Comparison of ENCODE assay signal across 13 cellular contexts in the genomic region with DNA sequence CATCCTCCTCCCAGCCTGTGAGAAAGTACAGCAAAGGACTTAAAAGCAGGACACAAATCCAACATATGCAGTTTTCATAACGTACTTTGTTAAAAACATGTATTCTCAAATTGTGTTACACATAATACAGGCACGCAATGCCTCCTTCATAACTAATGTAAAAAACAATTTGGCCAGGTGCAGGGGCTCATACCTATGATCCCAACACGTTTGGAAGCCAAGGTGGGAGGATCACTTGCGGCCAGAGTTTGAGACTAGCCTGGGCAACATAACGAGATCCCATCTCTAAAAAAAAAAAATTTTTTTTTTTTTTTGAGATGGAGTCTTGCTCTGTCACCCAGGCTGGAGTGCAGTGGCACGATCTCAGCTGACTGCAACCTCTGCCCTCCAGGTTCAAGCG. TPM values are rescaled to one million over a fixed set of nuclear protein-coding genes. Genes with fewer than 3 reads are reported as not detected.
DNase-seq lines count a peak whose midpoint lies in the region; ATAC-seq and TF ChIP-seq lines count a peak whose summit lies in the region.
"Had no signal": no experiment of that assay in that cellular context is flagged by ENCODE, and none has a peak within 500 bp of the region (broad histone marks: within the 10 kb centered on the region; RNA-seq: fewer than 3 reads in every experiment).

No MANE protein-coding gene starts in this region.

- peak overlapping the region; percentile 94 for H3K4ac ChIP-seq in trophoblast cell (ENCODE audit: low read depth, low read length)

- no peak for TF ChIP-seq EP300 in SK-N-SH (IDR thresholded peaks at IDR 0.05; ENCODE audit: borderline replicate concordance in 1 of 2, low read depth in 1 of 2, low read length in 1 of 2)

- peaks cover 44% of the 10 kb centered on the region for H3K79me1 ChIP-seq in trophoblast cell (ENCODE audit: low read length)

- WGBS in SK-N-SH (ENCODE audit: low lambda C conversion rate) = 95% methylated on average over 7 of the region's 7 CpGs
- WGBS in trophoblast cell (ENCODE audit: extremely low coverage, insufficient coverage, insufficient read length) = no CpG with 5 or more reads among the region's 7 CpGs

- H3K27ac ChIP-seq in SK-N-SH (ENCODE audit: low read depth in 2 of 2, low read length in 1 of 2) (peak overlapping the region; percentile 79 to 97; a peak in 3 of 4 replicates), coronary artery (peak overlapping the region; percentile 84 to 86), trophoblast cell (ENCODE audit: low read depth, low read length) (peak overlapping the region; percentile 98)
- H3K27ac ChIP-seq: 22Rv1 had no signal

- DNase-seq in SK-N-SH (no peak), coronary artery (ENCODE audit: low spot score) (no peak), trophoblast cell (peak; percentile 61 to 78), NCI-H748 (lab: John Stamatoyannopoulos, UW; ENCODE audit: unreplicated experiment) (no peak), DMS 273 treated with DMSO at 0.1 percent for 48 hours (lab: John Stamatoyannopoulos, UW) (no peak)
- DNase-seq: CD8-positive, alpha-beta T cell; COR-L47; GF-D8 had no signal

- TF ChIP-seq CTCF in SK-N-SH (IDR thresholded peaks at IDR 0.05) = no peak
- TF ChIP-seq CTCF in coronary artery (IDR thresholded peaks at IDR 0.05) = no peak

- H3K14ac ChIP-seq in trophoblast cell (ENCODE audit: low read length) = peak overlapping the region; percentile 38

- H2AFZ ChIP-seq in SK-N-SH (ENCODE audit: low read depth) = no peak overlapping the region
- no peak overlapping the region for H2AFZ ChIP-seq in trophoblast cell (ENCODE audit: insufficient read depth, low read length, poor library complexity)

- no peak overlapping the region for H3K23ac ChIP-seq in trophoblast cell (ENCODE audit: low read length)

- peak overlapping the region; percentile 97 for H2BK12ac ChIP-seq in trophoblast cell (ENCODE audit: low read length)

- H4K91ac ChIP-seq in trophoblast cell (ENCODE audit: low read depth, low read length) = peak overlapping the region; percentile 92

- H2BK5ac ChIP-seq in trophoblast cell (ENCODE audit: low read depth, low read length, poor library complexity) = peak overlapping the region; percentile 92

- H3K4me2 ChIP-seq in SK-N-SH (no peak overlapping the region), trophoblast cell (ENCODE audit: low read length) (no peak overlapping the region)

- CTCF ChIA-PET in SK-N-SH (lab: Yijun Ruan, JAX) = interaction anchor here (1.0 to 1.8 kb wide), 2 partner anchors 11 to 15 kb away, joined by 5 read pairs; no protein-coding TSS in a partner anchor

- ATAC-seq in SK-N-SH treated with all-trans-retinoic acid at 6 μM for 48 hours = no peak
- ATAC-seq in activated CD4-positive, CD25-positive, alpha-beta regulatory T cell treated with anti-CD3 and anti-CD28 coated beads, Interleukin-2, amount 50 U/mL, for 24 hours = no peak
- ATAC-seq: CD8-positive, alpha-beta T cell; HepG2 had no signal

- H3K9ac ChIP-seq in SK-N-SH (0 out of 2 replicates have a peak overlapping the region, but pooled peaks have one; percentile 5), trophoblast cell (ENCODE audit: low read length) (no peak overlapping the region)

- TF ChIP-seq RAD21 in SK-N-SH (IDR thresholded peaks at IDR 0.05; ENCODE audit: low read length) = no peak

- peak overlapping the region; percentile 71 for H4K8ac ChIP-seq in trophoblast cell (ENCODE audit: low read depth, low read length)

- H2BK120ac ChIP-seq in trophoblast cell (ENCODE audit: insufficient read depth, low read length, poor library complexity) = peak overlapping the region; percentile 93

- no peak overlapping the region for H4K12ac ChIP-seq in trophoblast cell (ENCODE audit: low read depth, low read length)

- H3K27me3 ChIP-seq in SK-N-SH (ENCODE audit: insufficient read depth) = no peaks in the 10 kb centered on the region
- no peaks in the 10 kb centered on the region for H3K27me3 ChIP-seq in trophoblast cell (ENCODE audit: insufficient read depth, low read length)

- no peaks in the 10 kb centered on the region for H4K20me1 ChIP-seq in SK-N-SH (ENCODE audit: insufficient read depth)

- H3K4me3 ChIP-seq in SK-N-SH (ENCODE audit: low read depth in 2 of 2, low read length in 1 of 2) (no peak overlapping the region), coronary artery (no peak overlapping the region), trophoblast cell (ENCODE audit: low read depth, low read length) (no peak overlapping the region)
- H3K4me3 ChIP-seq: HAP-1 had no signal

- H3K79me2 ChIP-seq in SK-N-SH (ENCODE audit: insufficient read depth) (peaks cover 81% of the 10 kb centered on the region), trophoblast cell (ENCODE audit: control insufficient read depth, insufficient read depth, low read length, poor library complexity) (peaks cover 13% of the 10 kb centered on the region)

- H3K9me3 ChIP-seq in SK-N-SH (no peaks in the 10 kb centered on the region), trophoblast cell (ENCODE audit: insufficient read depth, low read depth, low read length) (no peaks in the 10 kb centered on the region)
- H3K9me3 ChIP-seq: HAP-1 had no signal

- H3K9me2 ChIP-seq in SK-N-SH = no peaks in the 10 kb centered on the region

- POLR2A ChIA-PET in SK-N-SH (lab: Yijun Ruan, JAX) = interaction anchor here (3.0 kb wide), 1 partner anchor 97 kb away, joined by 22 read pairs; no protein-coding TSS in a partner anchor

- H3F3A ChIP-seq in SK-N-SH (replicated peaks; ENCODE audit: insufficient read depth) = peaks cover 51% of the 10 kb centered on the region

- H3K4me1 ChIP-seq in SK-N-SH (ENCODE audit: control insufficient read depth in 1 of 2, insufficient read depth in 2 of 2, low read depth in 1 of 2, low read length in 1 of 2) = peaks cover 36 to 44% of the 10 kb centered on the region in 2 experiments
- peaks cover 28 to 30% of the 10 kb centered on the region in 2 experiments for H3K4me1 ChIP-seq in trophoblast cell (ENCODE audit: control insufficient read depth in 1 of 2, insufficient read depth in 2 of 2, low read length in 2 of 2)

- H3K18ac ChIP-seq in trophoblast cell (ENCODE audit: low read length) = peak overlapping the region; percentile 93

- peaks cover 0 to 3% of the 10 kb centered on the region in 2 experiments for H3K36me3 ChIP-seq in SK-N-SH (replicated peaks in 1 of 2; ENCODE audit: control insufficient read depth in 1 of 2, insufficient read depth in 2 of 2, low read length in 1 of 2)
- no peaks in the 10 kb centered on the region for H3K36me3 ChIP-seq in trophoblast cell (ENCODE audit: control insufficient read depth in 1 of 2, insufficient read depth in 2 of 2, low read length in 2 of 2)
- H3K36me3 ChIP-seq: HAP-1 had no signal

- peak overlapping the region; percentile 88 for H2AK5ac ChIP-seq in trophoblast cell (ENCODE audit: low read length)

TF ChIP-seq in SK-N-SH, 30 proteins besides CTCF, POLR2A, EP300 and RAD21 (continues in another document):
- TF ChIP-seq, protein P1, sequence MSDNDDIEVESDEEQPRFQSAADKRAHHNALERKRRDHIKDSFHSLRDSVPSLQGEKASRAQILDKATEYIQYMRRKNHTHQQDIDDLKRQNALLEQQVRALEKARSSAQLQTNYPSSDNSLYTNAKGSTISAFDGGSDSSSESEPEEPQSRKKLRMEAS (IDR thresholded peaks at IDR 0.05; ENCODE audit: low read depth) = no peak
- TF ChIP-seq SMC3 (IDR thresholded peaks at IDR 0.05; ENCODE audit: low read depth, low read length) = no peak
- no peak for TF ChIP-seq FOXM1 (IDR thresholded peaks at IDR 0.05; ENCODE audit: low read depth)
- TF ChIP-seq MEF2A (IDR thresholded peaks at IDR 0.05; ENCODE audit: borderline replicate concordance, low read depth) = no peak
- no peak for TF ChIP-seq EZH2phosphoT487 (IDR thresholded peaks at IDR 0.05; ENCODE audit: borderline replicate concordance, low read depth)
- TF ChIP-seq, protein P2, sequence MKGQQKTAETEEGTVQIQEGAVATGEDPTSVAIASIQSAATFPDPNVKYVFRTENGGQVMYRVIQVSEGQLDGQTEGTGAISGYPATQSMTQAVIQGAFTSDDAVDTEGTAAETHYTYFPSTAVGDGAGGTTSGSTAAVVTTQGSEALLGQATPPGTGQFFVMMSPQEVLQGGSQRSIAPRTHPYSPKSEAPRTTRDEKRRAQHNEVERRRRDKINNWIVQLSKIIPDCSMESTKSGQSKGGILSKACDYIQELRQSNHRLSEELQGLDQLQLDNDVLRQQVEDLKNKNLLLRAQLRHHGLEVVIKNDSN (IDR thresholded peaks at IDR 0.05; ENCODE audit: borderline replicate concordance, low read depth) = no peak
- TF ChIP-seq POLR2AphosphoS5 (IDR thresholded peaks at IDR 0.05; ENCODE audit: low read depth, low read length) = no peak
- no peak for TF ChIP-seq RXRA (IDR thresholded peaks at IDR 0.05; ENCODE audit: borderline replicate concordance, low read depth)

TF ChIP-seq in SK-N-SH treated with all-trans-retinoic acid at 6 μM for 48 hours, 23 proteins besides CTCF, POLR2A, EP300 and RAD21 (continues in another document):
- TF ChIP-seq ZNF565 (CRISPR knock-in tag; conservative IDR thresholded peaks at IDR 0.05; ENCODE audit: low read depth) (no peak), ISL1 (CRISPR knock-in tag; IDR thresholded peaks at IDR 0.05) (no peak)
- TF ChIP-seq, protein P3, sequence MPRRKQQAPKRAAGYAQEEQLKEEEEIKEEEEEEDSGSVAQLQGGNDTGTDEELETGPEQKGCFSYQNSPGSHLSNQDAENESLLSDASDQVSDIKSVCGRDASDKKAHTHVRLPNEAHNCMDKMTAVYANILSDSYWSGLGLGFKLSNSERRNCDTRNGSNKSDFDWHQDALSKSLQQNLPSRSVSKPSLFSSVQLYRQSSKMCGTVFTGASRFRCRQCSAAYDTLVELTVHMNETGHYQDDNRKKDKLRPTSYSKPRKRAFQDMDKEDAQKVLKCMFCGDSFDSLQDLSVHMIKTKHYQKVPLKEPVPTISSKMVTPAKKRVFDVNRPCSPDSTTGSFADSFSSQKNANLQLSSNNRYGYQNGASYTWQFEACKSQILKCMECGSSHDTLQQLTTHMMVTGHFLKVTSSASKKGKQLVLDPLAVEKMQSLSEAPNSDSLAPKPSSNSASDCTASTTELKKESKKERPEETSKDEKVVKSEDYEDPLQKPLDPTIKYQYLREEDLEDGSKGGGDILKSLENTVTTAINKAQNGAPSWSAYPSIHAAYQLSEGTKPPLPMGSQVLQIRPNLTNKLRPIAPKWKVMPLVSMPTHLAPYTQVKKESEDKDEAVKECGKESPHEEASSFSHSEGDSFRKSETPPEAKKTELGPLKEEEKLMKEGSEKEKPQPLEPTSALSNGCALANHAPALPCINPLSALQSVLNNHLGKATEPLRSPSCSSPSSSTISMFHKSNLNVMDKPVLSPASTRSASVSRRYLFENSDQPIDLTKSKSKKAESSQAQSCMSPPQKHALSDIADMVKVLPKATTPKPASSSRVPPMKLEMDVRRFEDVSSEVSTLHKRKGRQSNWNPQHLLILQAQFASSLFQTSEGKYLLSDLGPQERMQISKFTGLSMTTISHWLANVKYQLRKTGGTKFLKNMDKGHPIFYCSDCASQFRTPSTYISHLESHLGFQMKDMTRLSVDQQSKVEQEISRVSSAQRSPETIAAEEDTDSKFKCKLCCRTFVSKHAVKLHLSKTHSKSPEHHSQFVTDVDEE (CRISPR knock-in tag; IDR thresholded peaks at IDR 0.05) = no peak

RNA-seq across cellular contexts. Expression of a gene that starts 20.4 kb away (rescaled TPM):
- 24.0 and 30.7 TPM in 2 replicates for polyA plus RNA-seq in SK-N-SH (2012; rRNA removed)
- 26.9 and 29.1 TPM in 2 replicates for polyA plus RNA-seq in SK-N-SH (2012; cell fraction: cytosol; rRNA removed)
- 24.0 and 32.4 TPM in 2 replicates for polyA plus RNA-seq in SK-N-SH (2012; cell fraction: nucleus; rRNA removed)
- 46.2 and 46.6 TPM in 2 replicates for polyA plus RNA-seq in trophoblast cell (2013)

Comparison
In these comparisons a context has a peak if more than half of its experiments do, and no peak if none do; other contexts are left out.
1. DNase-seq: peak in trophoblast cell (2 of 2); none in SK-N-SH (single experiment), coronary artery (single experiment), NCI-H748 (single experiment) and DMS 273 treated with DMSO at 0.1 percent for 48 hours (single experiment).
2. Peak in every context shown above with its lines, with median percentiles within 50 percentile points of each other: H3K27ac ChIP-seq.